ENCODE assay signal across 2 cellular contexts in the genomic region with DNA sequence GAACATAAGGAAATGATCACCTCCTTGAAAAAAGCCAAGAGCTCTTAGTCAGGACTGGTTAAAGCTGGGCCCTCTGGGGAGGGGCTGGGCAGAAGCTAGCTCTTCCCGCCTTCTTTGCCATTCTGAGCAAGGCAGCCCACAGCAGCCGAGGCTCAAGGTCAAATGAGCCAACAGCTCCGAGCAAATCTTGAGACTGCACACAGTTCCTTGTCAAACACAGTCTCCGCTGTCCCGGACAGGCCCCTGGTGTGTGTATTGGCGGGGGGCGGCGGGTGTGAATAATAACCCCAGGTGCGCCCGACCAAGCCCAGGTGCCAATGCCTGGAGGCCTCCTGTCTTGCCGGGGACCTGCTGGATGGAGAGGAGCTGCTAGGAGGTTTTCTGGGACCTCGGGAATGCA.
TF ChIP-seq lines count a peak whose summit lies in the region.

No MANE protein-coding gene starts in this region.

TF ChIP-seq in A549, 52 proteins besides CTCF, POLR2A, EP300 and RAD21:
- TF ChIP-seq CBX8 (IDR thresholded peaks at IDR 0.05) (no peak), CHD4 (IDR thresholded peaks at IDR 0.05; ENCODE audit: borderline replicate concordance) (no peak), ZNF302 (CRISPR knock-in tag; IDR thresholded peaks at IDR 0.05) (no peak)

TF ChIP-seq in H1, 55 proteins besides CTCF, POLR2A, EP300 and RAD21:
- no peak for TF ChIP-seq CBX5 (IDR thresholded peaks at IDR 0.05; ENCODE audit: low read depth, low read length)
- TF ChIP-seq CEBPB (IDR thresholded peaks at IDR 0.05; ENCODE audit: low read depth, low read length), result no peak
- no peak for TF ChIP-seq HDAC2 (IDR thresholded peaks at IDR 0.05; ENCODE audit: borderline replicate concordance in 1 of 2, low read depth in 2 of 2, low read length in 2 of 2)
- TF ChIP-seq SRF (IDR thresholded peaks at IDR 0.05; ENCODE audit: low read depth, low read length), result no peak
- no peak for TF ChIP-seq SIX5 (IDR thresholded peaks at IDR 0.05; ENCODE audit: low read depth, low read length)
- no peak for TF ChIP-seq KDM5A (IDR thresholded peaks at IDR 0.05; ENCODE audit: low read length)
- TF ChIP-seq CHD1 (IDR thresholded peaks at IDR 0.05; ENCODE audit: low read depth, low read length), result no peak
- no peak for TF ChIP-seq TAF7 (optimal IDR thresholded peaks at IDR 0.05; ENCODE audit: borderline replicate concordance, low read depth, low read length)
- TF ChIP-seq ATF2 (IDR thresholded peaks at IDR 0.05; ENCODE audit: low read length), result no peak
- TF ChIP-seq SIN3A (conservative IDR thresholded peaks at IDR 0.05 in 1 of 2, IDR thresholded peaks at IDR 0.05 in 1 of 2; ENCODE audit: low read depth in 1 of 2, low read length in 2 of 2), result no peak
- TF ChIP-seq CTBP2 (IDR thresholded peaks at IDR 0.05; ENCODE audit: borderline replicate concordance, insufficient read depth, insufficient read length, low read length), result no peak
- TF ChIP-seq KDM4A (IDR thresholded peaks at IDR 0.05; ENCODE audit: low read depth, low read length, severe bottlenecking), result no peak
- TF ChIP-seq TEAD4 (IDR thresholded peaks at IDR 0.05; ENCODE audit: low read depth, low read length), result no peak
- TF ChIP-seq, protein P1, sequence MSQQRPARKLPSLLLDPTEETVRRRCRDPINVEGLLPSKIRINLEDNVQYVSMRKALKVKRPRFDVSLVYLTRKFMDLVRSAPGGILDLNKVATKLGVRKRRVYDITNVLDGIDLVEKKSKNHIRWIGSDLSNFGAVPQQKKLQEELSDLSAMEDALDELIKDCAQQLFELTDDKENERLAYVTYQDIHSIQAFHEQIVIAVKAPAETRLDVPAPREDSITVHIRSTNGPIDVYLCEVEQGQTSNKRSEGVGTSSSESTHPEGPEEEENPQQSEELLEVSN (IDR thresholded peaks at IDR 0.05), result no peak
- TF ChIP-seq MAFK (IDR thresholded peaks at IDR 0.05; ENCODE audit: low read depth, low read length), result no peak
- TF ChIP-seq ZNF274 (IDR thresholded peaks at IDR 0.05; ENCODE audit: borderline replicate concordance, extremely low read depth, low read length), result no peak
- no peak for TF ChIP-seq TAF1 (IDR thresholded peaks at IDR 0.05; ENCODE audit: low read depth, low read length)
- no peak for TF ChIP-seq SP4 (IDR thresholded peaks at IDR 0.05; ENCODE audit: low read length)
- TF ChIP-seq KDM1A (IDR thresholded peaks at IDR 0.05; ENCODE audit: borderline replicate concordance, low read length), result no peak
- no peak for TF ChIP-seq HDAC6 (IDR thresholded peaks at IDR 0.05; ENCODE audit: low read depth, low read length)
